Comparison of ENCODE assay signal across 3 cellular contexts in the genomic region with DNA sequence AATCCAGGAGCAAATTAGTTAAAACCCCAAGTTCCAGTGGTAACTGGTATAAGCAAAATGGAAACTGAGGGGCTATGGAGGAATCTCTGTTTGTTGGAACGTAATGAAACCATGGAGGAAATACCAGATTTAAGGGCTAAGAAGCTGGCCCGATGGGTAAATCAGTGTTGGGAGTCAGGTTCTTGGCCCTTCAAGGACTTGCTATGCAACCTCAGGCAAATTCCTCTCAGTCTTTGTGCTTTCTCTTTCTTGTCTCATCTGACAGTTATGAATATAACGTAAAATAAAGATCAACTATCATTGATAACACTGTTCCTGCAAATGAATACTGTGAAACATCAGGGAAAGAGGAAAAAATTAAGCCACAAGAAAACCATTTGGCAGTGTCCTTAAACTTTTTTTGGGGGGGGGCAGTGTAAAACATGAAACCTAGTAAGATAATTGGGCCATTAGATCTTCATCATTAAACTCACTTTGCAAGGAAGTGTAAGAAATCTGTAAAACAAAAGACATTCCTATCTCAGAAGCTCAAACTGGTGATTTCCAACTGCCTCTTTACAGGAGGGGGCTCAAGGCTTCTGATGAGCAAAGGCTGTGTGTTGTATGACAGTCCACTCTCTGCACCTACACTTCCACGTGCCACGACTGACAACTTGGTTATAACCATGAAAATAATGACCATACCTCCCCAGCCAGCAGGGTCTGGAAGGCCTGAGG.
TF ChIP-seq lines count a peak whose summit lies in the region.

No MANE protein-coding gene starts in this region.

TF ChIP-seq in SK-N-SH, 30 proteins besides CTCF, POLR2A, EP300 and RAD21:
- TF ChIP-seq MXI1 (IDR thresholded peaks at IDR 0.05; ENCODE audit: low read depth, low read length), result 0 out of 2 replicates have a peak, but pooled peaks have one; percentile 38
- no peak for TF ChIP-seq GABPA (IDR thresholded peaks at IDR 0.05; ENCODE audit: low read depth)

TF ChIP-seq in SK-N-SH treated with all-trans-retinoic acid at 6 μM for 48 hours, 23 proteins besides CTCF, POLR2A, EP300 and RAD21:
- no peak for TF ChIP-seq PPARA (CRISPR knock-in tag; IDR thresholded peaks at IDR 0.05; ENCODE audit: borderline replicate concordance)
- no peak for TF ChIP-seq ZNF565 (CRISPR knock-in tag; conservative IDR thresholded peaks at IDR 0.05; ENCODE audit: low read depth)
- TF ChIP-seq ZNF8 (CRISPR knock-in tag; IDR thresholded peaks at IDR 0.05), result no peak
- TF ChIP-seq RARB (CRISPR knock-in tag; IDR thresholded peaks at IDR 0.05), result no peak
- no peak for TF ChIP-seq OSR1 (CRISPR knock-in tag; IDR thresholded peaks at IDR 0.05)
- TF ChIP-seq SNAI2 (CRISPR knock-in tag; IDR thresholded peaks at IDR 0.05), result no peak
- no peak for TF ChIP-seq ZNF70 (CRISPR knock-in tag; IDR thresholded peaks at IDR 0.05)
- TF ChIP-seq, protein P1, sequence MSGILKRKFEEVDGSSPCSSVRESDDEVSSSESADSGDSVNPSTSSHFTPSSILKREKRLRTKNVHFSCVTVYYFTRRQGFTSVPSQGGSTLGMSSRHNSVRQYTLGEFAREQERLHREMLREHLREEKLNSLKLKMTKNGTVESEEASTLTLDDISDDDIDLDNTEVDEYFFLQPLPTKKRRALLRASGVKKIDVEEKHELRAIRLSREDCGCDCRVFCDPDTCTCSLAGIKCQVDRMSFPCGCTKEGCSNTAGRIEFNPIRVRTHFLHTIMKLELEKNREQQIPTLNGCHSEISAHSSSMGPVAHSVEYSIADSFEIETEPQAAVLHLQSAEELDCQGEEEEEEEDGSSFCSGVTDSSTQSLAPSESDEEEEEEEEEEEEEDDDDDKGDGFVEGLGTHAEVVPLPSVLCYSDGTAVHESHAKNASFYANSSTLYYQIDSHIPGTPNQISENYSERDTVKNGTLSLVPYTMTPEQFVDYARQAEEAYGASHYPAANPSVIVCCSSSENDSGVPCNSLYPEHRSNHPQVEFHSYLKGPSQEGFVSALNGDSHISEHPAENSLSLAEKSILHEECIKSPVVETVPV (CRISPR knock-in tag; IDR thresholded peaks at IDR 0.05), result no peak
- TF ChIP-seq, protein P2, sequence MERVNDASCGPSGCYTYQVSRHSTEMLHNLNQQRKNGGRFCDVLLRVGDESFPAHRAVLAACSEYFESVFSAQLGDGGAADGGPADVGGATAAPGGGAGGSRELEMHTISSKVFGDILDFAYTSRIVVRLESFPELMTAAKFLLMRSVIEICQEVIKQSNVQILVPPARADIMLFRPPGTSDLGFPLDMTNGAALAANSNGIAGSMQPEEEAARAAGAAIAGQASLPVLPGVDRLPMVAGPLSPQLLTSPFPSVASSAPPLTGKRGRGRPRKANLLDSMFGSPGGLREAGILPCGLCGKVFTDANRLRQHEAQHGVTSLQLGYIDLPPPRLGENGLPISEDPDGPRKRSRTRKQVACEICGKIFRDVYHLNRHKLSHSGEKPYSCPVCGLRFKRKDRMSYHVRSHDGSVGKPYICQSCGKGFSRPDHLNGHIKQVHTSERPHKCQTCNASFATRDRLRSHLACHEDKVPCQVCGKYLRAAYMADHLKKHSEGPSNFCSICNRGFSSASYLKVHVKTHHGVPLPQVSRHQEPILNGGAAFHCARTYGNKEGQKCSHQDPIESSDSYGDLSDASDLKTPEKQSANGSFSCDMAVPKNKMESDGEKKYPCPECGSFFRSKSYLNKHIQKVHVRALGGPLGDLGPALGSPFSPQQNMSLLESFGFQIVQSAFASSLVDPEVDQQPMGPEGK (CRISPR knock-in tag; IDR thresholded peaks at IDR 0.05; ENCODE audit: borderline replicate concordance), result no peak
- no peak for TF ChIP-seq ZC3H10 (CRISPR knock-in tag; IDR thresholded peaks at IDR 0.05)
- TF ChIP-seq, protein P3, sequence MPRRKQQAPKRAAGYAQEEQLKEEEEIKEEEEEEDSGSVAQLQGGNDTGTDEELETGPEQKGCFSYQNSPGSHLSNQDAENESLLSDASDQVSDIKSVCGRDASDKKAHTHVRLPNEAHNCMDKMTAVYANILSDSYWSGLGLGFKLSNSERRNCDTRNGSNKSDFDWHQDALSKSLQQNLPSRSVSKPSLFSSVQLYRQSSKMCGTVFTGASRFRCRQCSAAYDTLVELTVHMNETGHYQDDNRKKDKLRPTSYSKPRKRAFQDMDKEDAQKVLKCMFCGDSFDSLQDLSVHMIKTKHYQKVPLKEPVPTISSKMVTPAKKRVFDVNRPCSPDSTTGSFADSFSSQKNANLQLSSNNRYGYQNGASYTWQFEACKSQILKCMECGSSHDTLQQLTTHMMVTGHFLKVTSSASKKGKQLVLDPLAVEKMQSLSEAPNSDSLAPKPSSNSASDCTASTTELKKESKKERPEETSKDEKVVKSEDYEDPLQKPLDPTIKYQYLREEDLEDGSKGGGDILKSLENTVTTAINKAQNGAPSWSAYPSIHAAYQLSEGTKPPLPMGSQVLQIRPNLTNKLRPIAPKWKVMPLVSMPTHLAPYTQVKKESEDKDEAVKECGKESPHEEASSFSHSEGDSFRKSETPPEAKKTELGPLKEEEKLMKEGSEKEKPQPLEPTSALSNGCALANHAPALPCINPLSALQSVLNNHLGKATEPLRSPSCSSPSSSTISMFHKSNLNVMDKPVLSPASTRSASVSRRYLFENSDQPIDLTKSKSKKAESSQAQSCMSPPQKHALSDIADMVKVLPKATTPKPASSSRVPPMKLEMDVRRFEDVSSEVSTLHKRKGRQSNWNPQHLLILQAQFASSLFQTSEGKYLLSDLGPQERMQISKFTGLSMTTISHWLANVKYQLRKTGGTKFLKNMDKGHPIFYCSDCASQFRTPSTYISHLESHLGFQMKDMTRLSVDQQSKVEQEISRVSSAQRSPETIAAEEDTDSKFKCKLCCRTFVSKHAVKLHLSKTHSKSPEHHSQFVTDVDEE (CRISPR knock-in tag; IDR thresholded peaks at IDR 0.05), result no peak
- TF ChIP-seq, protein P4, sequence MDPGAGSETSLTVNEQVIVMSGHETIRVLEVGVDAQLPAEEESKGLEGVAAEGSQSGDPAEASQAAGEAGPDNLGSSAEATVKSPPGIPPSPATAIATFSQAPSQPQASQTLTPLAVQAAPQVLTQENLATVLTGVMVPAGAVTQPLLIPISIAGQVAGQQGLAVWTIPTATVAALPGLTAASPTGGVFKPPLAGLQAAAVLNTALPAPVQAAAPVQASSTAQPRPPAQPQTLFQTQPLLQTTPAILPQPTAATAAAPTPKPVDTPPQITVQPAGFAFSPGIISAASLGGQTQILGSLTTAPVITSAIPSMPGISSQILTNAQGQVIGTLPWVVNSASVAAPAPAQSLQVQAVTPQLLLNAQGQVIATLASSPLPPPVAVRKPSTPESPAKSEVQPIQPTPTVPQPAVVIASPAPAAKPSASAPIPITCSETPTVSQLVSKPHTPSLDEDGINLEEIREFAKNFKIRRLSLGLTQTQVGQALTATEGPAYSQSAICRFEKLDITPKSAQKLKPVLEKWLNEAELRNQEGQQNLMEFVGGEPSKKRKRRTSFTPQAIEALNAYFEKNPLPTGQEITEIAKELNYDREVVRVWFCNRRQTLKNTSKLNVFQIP (CRISPR knock-in tag; IDR thresholded peaks at IDR 0.05; ENCODE audit: borderline replicate concordance, low read depth), result no peak
- no peak for TF ChIP-seq ESRRG (CRISPR knock-in tag; IDR thresholded peaks at IDR 0.05)
- no peak for TF ChIP-seq ISL1 (CRISPR knock-in tag; IDR thresholded peaks at IDR 0.05)
- TF ChIP-seq, protein P5, sequence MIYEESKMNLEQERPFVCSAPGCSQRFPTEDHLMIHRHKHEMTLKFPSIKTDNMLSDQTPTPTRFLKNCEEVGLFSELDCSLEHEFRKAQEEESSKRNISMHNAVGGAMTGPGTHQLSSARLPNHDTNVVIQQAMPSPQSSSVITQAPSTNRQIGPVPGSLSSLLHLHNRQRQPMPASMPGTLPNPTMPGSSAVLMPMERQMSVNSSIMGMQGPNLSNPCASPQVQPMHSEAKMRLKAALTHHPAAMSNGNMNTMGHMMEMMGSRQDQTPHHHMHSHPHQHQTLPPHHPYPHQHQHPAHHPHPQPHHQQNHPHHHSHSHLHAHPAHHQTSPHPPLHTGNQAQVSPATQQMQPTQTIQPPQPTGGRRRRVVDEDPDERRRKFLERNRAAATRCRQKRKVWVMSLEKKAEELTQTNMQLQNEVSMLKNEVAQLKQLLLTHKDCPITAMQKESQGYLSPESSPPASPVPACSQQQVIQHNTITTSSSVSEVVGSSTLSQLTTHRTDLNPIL (CRISPR knock-in tag; IDR thresholded peaks at IDR 0.05; ENCODE audit: low read depth), result no peak
- TF ChIP-seq ARNTL (CRISPR knock-in tag; IDR thresholded peaks at IDR 0.05; ENCODE audit: borderline replicate concordance, low read depth), result no peak

TF ChIP-seq in H1, 55 proteins besides CTCF, POLR2A, EP300 and RAD21:
- TF ChIP-seq PHF8 (conservative IDR thresholded peaks at IDR 0.05; ENCODE audit: low read depth, low read length) (no peak), KDM5A (IDR thresholded peaks at IDR 0.05; ENCODE audit: low read length) (no peak), SP1 (IDR thresholded peaks at IDR 0.05; ENCODE audit: low read depth, low read length) (no peak), CREB1 (IDR thresholded peaks at IDR 0.05) (no peak), TAF7 (optimal IDR thresholded peaks at IDR 0.05; ENCODE audit: borderline replicate concordance, low read depth, low read length) (no peak)
